Comparison of ENCODE assay signal across 1 cellular context in the genomic region with DNA sequence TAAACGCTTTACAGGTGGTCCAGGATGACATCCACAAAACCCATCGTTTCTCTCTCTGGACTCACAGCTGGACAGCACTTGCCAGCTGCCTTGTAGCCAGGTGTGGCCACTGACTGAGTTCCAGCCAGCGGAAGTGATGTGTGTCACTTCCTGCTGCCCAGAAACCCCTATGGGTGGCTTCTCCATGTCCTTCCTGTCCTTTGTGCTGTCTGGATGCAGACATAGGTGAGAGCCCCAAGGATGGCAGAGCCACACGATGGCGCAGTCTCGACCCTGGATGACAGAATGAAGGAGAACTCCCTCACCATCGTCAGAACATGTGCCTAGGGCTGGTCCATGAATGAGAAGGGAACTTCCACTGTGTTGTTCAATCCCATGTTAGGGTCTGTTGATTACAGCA.
TF ChIP-seq lines count a peak whose summit lies in the region.

No MANE protein-coding gene starts in this region.

TF ChIP-seq in K562, 482 proteins besides CTCF, POLR2A, EP300 and RAD21:
- peak; percentile 60 for TF ChIP-seq GABPA (tag; conservative IDR thresholded peaks at IDR 0.05; ENCODE audit: low read depth)
- TF ChIP-seq, protein P1, sequence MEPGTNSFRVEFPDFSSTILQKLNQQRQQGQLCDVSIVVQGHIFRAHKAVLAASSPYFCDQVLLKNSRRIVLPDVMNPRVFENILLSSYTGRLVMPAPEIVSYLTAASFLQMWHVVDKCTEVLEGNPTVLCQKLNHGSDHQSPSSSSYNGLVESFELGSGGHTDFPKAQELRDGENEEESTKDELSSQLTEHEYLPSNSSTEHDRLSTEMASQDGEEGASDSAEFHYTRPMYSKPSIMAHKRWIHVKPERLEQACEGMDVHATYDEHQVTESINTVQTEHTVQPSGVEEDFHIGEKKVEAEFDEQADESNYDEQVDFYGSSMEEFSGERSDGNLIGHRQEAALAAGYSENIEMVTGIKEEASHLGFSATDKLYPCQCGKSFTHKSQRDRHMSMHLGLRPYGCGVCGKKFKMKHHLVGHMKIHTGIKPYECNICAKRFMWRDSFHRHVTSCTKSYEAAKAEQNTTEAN (CRISPR knock-in tag; IDR thresholded peaks at IDR 0.05) = no peak
